ENCODE assay signal across 8 cellular contexts in the genomic region with DNA sequence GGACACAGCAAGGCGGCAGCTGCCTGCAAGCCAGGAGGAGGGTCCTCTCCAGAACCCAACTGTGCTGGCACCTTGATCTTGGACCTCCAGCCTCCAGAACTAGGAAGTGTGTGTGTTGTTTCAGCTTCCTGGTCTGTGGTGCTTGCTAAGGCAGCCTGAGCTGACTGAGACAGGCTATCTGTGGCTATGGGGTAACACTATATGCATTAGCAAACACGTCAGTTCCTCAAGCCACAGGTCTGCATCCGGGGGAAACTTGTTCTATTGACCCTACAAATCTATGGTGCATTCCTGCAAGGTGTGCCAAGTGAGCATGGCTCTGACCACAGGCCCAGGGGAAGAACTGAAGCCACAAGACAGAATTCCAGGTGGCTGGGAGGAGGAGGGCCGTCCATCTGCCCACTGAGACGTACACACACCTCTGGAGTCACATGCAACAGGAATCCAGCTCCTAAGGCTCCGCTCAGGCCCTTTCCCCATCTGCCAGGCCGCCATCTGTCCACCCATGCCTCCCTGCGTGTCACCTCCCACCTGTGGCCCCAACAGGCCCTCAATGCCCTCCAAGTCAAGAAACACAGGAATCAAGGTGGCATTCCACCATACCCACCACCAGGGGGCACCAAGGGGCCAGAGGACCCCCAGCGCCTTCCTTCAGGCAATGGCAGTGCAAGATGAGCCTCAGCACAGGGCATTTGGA.
DNase-seq lines count a peak whose midpoint lies in the region; ATAC-seq and TF ChIP-seq lines count a peak whose summit lies in the region.

No MANE protein-coding gene starts in this region.

- no peaks in the 10 kb centered on the region for H3K9me3 ChIP-seq in transverse colon

- TF ChIP-seq POLR2A in transverse colon (IDR thresholded peaks at IDR 0.05): no peak

- H3K36me3 ChIP-seq in transverse colon: no peaks in the 10 kb centered on the region

- WGBS in transverse colon (ENCODE audit: low coverage in 1 of 2), 2 donors: 78% methylated on average over 9 of the region's 9 CpGs; no CpG with 5 or more reads in 1 of the 2 donors

- peak overlapping the region in 3 of 4 donors; percentile 28 to 71 (median 66) for H3K27ac ChIP-seq in transverse colon

- TF ChIP-seq EP300 in transverse colon (IDR thresholded peaks at IDR 0.05; ENCODE audit: low read depth): no peak

- H3K9me3 Mint-ChIP-seq in activated T-cell treated with anti-CD3 and anti-CD28 coated beads, Interleukin-2, amount 50 U/mL, for 4 hours: no peaks in the 10 kb centered on the region

- peak; percentile 9 for DNase-seq in DMS79 treated with DMSO at 0.1 percent for 48 hours (lab: John Stamatoyannopoulos, UW)
- peak; percentile 67 for DNase-seq in OCI-M1 (lab: John Stamatoyannopoulos, UW)
- peak; percentile 60 for DNase-seq in activated T-cell treated with anti-CD3 and anti-CD28 coated beads, Interleukin-2, amount 50 U/mL, for 4 hours
- DNase-seq in fibroblast of peridontal ligament (ENCODE audit: extremely low read depth): peak; percentile 9
- DNase-seq in occipital lobe (lab: John Stamatoyannopoulos, UW): peak; percentile 4
- peak; percentile 76 for DNase-seq in transverse colon

- H3K4me3 ChIP-seq in transverse colon: no peak overlapping the region

- H3K4me3 Mint-ChIP-seq in activated T-cell treated with anti-CD3 and anti-CD28 coated beads, Interleukin-2, amount 50 U/mL, for 4 hours: no peak overlapping the region

- in situ Hi-C loops in transverse colon (cut with MboI; ENCODE audit: low pct_ligation_motif_present in 1 of 4, low pct_unique_long_range_greater_than_20kb in 1 of 4, low sequenced_read_pairs in 3 of 4): loop anchor here in 1 of 4 donors (10.0 kb wide), 1 partner anchor 180 kb away; the partner anchor contains the start of gene ROR2

- H3K36me3 Mint-ChIP-seq in activated T-cell treated with anti-CD3 and anti-CD28 coated beads, Interleukin-2, amount 50 U/mL, for 4 hours (ENCODE audit: insufficient read depth): no peaks in the 10 kb centered on the region

- TF ChIP-seq CTCF in transverse colon (IDR thresholded peaks at IDR 0.05): peak; percentile 72 to 87 (median 78)

- intact Hi-C loops in transverse colon (cut with DNase I; ENCODE audit: low total_unique reads): no loop called here

- H3K27me3 Mint-ChIP-seq in activated T-cell treated with anti-CD3 and anti-CD28 coated beads, Interleukin-2, amount 50 U/mL, for 4 hours (ENCODE audit: low read depth): peaks cover 17% of the 10 kb centered on the region

- peaks cover 2% of the 10 kb centered on the region for H3K4me1 Mint-ChIP-seq in activated T-cell treated with anti-CD3 and anti-CD28 coated beads, Interleukin-2, amount 50 U/mL, for 4 hours (ENCODE audit: low read depth)

- peaks cover 9 to 40% (median 24%) of the 10 kb centered on the region in 4 donors for H3K4me1 ChIP-seq in transverse colon

- H3K27me3 ChIP-seq in transverse colon: no peaks in the 10 kb centered on the region

- ATAC-seq in HG03066 (IDR thresholded peaks at IDR 0.05; ENCODE audit: low read depth, unreplicated experiment) (peak; percentile 63), GM19023 (IDR thresholded peaks at IDR 0.05; ENCODE audit: unreplicated experiment) (no peak)
- ATAC-seq in activated T-cell treated with anti-CD3 and anti-CD28 coated beads, Interleukin-2, amount 50 U/mL, for 4 hours: peak; percentile 60 to 90

Comparison
In these comparisons a context has a peak if more than half of its experiments do, and no peak if none do; other contexts are left out.
1. DNase-seq: peak in every context shown above with its lines; median percentile 76 in transverse colon; 67 in OCI-M1; 60 in activated T-cell treated with anti-CD3 and anti-CD28 coated beads, Interleukin-2, amount 50 U/mL, for 4 hours; 9 in DMS79 treated with DMSO at 0.1 percent for 48 hours; 9 in fibroblast of peridontal ligament; 4 in occipital lobe.